In the genomic region with DNA sequence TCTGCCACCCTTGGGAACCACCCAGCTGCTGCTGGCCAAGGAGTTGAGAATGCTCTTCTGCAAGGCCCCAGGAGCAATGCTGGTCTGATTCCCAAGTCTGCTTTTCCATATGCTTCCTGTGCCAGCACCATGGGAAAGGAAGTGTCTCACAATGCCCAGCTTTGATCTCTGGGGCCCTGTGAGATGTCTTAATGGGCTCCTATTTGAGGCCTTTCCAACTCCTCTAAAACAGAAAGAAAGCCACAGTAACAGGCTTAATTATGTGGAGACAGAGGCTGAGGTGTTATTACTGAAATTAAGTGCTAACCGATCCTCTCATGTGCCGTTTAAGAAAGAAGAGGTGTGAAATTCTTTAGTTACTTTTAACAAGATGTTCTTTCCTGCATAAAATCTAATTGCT, we compare ENCODE assay signal across 17 cellular contexts. TPM values are rescaled to one million over a fixed set of nuclear protein-coding genes. Genes with fewer than 3 reads are reported as not detected.
DNase-seq lines count a peak whose midpoint lies in the region; ATAC-seq and TF ChIP-seq lines count a peak whose summit lies in the region.
"Had no signal": no experiment of that assay in that cellular context is flagged by ENCODE, and none has a peak within 500 bp of the region (broad histone marks: within the 10 kb centered on the region; RNA-seq: fewer than 3 reads in every experiment).

No MANE protein-coding gene starts in this region.

- H3K36me3 ChIP-seq in sigmoid colon (peaks cover 3 to 52% (median 9%) of the 10 kb centered on the region in 4 donors), spleen (peaks cover 0 to 67% (median 19%) of the 10 kb centered on the region in 6 donors)

- H3K9me3 ChIP-seq in sigmoid colon: no peaks in the 10 kb centered on the region
- H3K9me3 ChIP-seq in spleen: no peaks in the 10 kb centered on the region

- H3K27me3 Mint-ChIP-seq in activated CD4-positive, alpha-beta memory T cell treated with anti-CD3 and anti-CD28 coated beads for 36 hours: no peaks in the 10 kb centered on the region

- no peaks in the 10 kb centered on the region for H3K27me3 ChIP-seq in sigmoid colon
- H3K27me3 ChIP-seq in spleen (replicated peaks in 1 of 7): no peaks in the 10 kb centered on the region

- TF ChIP-seq POLR2A in sigmoid colon (IDR thresholded peaks at IDR 0.05): no peak
- no peak for TF ChIP-seq POLR2A in spleen (IDR thresholded peaks at IDR 0.05)

- TF ChIP-seq CTCF in sigmoid colon (IDR thresholded peaks at IDR 0.05) (no peak), spleen (IDR thresholded peaks at IDR 0.05 in 8 of 11, conservative IDR thresholded peaks at IDR 0.05 in 3 of 11) (no peak)

- peak; percentile 20 for DNase-seq in RPMI7951 (ENCODE audit: low read depth)
- DNase-seq in foreskin melanocyte: peak; percentile 64
- no peak for DNase-seq in sigmoid colon
- no peak for DNase-seq in spleen
- DNase-seq in activated CD4-positive, alpha-beta memory T cell treated with anti-CD3 and anti-CD28 coated beads for 36 hours: no peak
- no peak for DNase-seq in activated gamma-delta T cell (lab: John Stamatoyannopoulos, UW)
- DNase-seq: activated CD8-positive, alpha-beta memory T cell treated with anti-CD3 and anti-CD28 coated beads, Interleukin-2, amount 50 U/mL, for 4 hours; GF-D8; KBM-7; NCI-H1694 treated with DMSO at 0.1 percent for 48 hours; NCI-H524; posterior cingulate gyrus; SHP77 treated with DMSO at 0.1 percent for 48 hours; stimulated activated CD4-positive, alpha-beta T cell treated with anti-CD3 and anti-CD28 coated beads, Interleukin-4, amount 100 ng/mL, for 4 hours; stimulated activated naive CD4-positive, alpha-beta T cell treated with Interleukin-2 at 50 U/mL for 16 hours had no signal

- no peaks in the 10 kb centered on the region for H3K9me3 Mint-ChIP-seq in activated CD4-positive, alpha-beta memory T cell treated with anti-CD3 and anti-CD28 coated beads for 36 hours
- H3K9me3 Mint-ChIP-seq: CD14-positive monocyte had no signal

- peaks cover 18% of the 10 kb centered on the region for H3K4me1 Mint-ChIP-seq in activated CD4-positive, alpha-beta memory T cell treated with anti-CD3 and anti-CD28 coated beads for 36 hours (ENCODE audit: low read depth)

- intact Hi-C loops in sigmoid colon (cut with DNase I) (no loop called here), spleen (cut with DNase I; ENCODE audit: low total_unique reads) (no loop called here)
- intact Hi-C loops in activated CD4-positive, alpha-beta memory T cell treated with anti-CD3 and anti-CD28 coated beads for 36 hours (cut with micrococcal nuclease): no loop called here

- no peak overlapping the region for H3K4me3 ChIP-seq in sigmoid colon
- H3K4me3 ChIP-seq in spleen: no peak overlapping the region

- H3K4me3 Mint-ChIP-seq in activated CD4-positive, alpha-beta memory T cell treated with anti-CD3 and anti-CD28 coated beads for 36 hours: no peak overlapping the region
- H3K4me3 Mint-ChIP-seq: CD14-positive monocyte had no signal

- H3K27ac ChIP-seq in sigmoid colon: peak overlapping the region; percentile 17 to 99 (median 99)
- H3K27ac ChIP-seq in spleen: no peak overlapping the region

- H3K4me1 ChIP-seq in sigmoid colon: peaks cover 0 to 56% (median 43%) of the 10 kb centered on the region in 4 donors
- peaks cover 2 to 22% (median 15%) of the 10 kb centered on the region in 6 donors for H3K4me1 ChIP-seq in spleen

- 82 to 84% methylated on average over 2 of the region's 2 CpGs for WGBS in sigmoid colon, 2 donors
- WGBS in spleen, 5 donors: 71 to 84% (median 79%) methylated on average over 2 of the region's 2 CpGs

- TF ChIP-seq EP300 in sigmoid colon (IDR thresholded peaks at IDR 0.05): no peak

- CTCF ChIA-PET in activated CD4-positive, alpha-beta memory T cell treated with anti-CD3 and anti-CD28 coated beads for 36 hours (lab: Charles Lee): no interaction called here

- POLR2A ChIA-PET in activated CD4-positive, alpha-beta memory T cell treated with anti-CD3 and anti-CD28 coated beads for 36 hours (lab: Charles Lee): no interaction called here

- no peak overlapping the region for H3K27ac Mint-ChIP-seq in activated CD4-positive, alpha-beta memory T cell treated with anti-CD3 and anti-CD28 coated beads for 36 hours
- H3K27ac Mint-ChIP-seq: CD14-positive monocyte had no signal

- ATAC-seq in GM18520 (IDR thresholded peaks at IDR 0.05; ENCODE audit: unreplicated experiment): peak; percentile 33

- H3K36me3 Mint-ChIP-seq in activated CD4-positive, alpha-beta memory T cell treated with anti-CD3 and anti-CD28 coated beads for 36 hours: peaks cover 23% of the 10 kb centered on the region

RNA-seq across cellular contexts. Expression of a gene that starts 4.5 kb away (rescaled TPM):
- 41.7 and 43.0 TPM in 2 replicates for total RNA-seq in RPMI7951 (2014; rRNA removed; shearing (Covaris generic))
- 100 to 1,000 TPM in 1 of 4 donors, 10 to 100 TPM in 3; 42.1 to 103 (median 71.5) TPM for total RNA-seq in sigmoid colon
- polyA plus RNA-seq in sigmoid colon: 1 to 10 TPM; 4.6 to 7.6 (median 5.4) TPM
- total RNA-seq in spleen: 10 to 100 TPM; 20.5 to 30.9 (median 29.2) TPM
- polyA plus RNA-seq in spleen: 10 to 100 TPM in 2 of 3 donors, 1 to 10 TPM in 1; 9.2 to 14.8 (median 14.4) TPM
- 10 to 100 TPM in 1 of 2 experiments, 1 to 10 TPM in 1; 9.3 to 12.0 TPM for total RNA-seq in activated CD4-positive, alpha-beta memory T cell treated with anti-CD3 and anti-CD28 coated beads for 36 hours

RNA-seq across cellular contexts. Expression of a gene that starts 43.2 kb away (rescaled TPM):
- 22.7 and 27.3 TPM in 2 replicates for total RNA-seq in RPMI7951 (2014; rRNA removed; shearing (Covaris generic))
- total RNA-seq in sigmoid colon: 10 to 100 TPM; 26.9 to 32.8 (median 30.9) TPM
- 10 to 100 TPM in 2 of 3 donors, 1 to 10 TPM in 1; 9.9 to 12.4 (median 11.4) TPM for polyA plus RNA-seq in sigmoid colon
- 10 to 100 TPM; 35.1 to 43.4 (median 38.0) TPM for total RNA-seq in spleen
- polyA plus RNA-seq in spleen: 1 to 10 TPM; 7.5 to 7.7 (median 7.5) TPM
- total RNA-seq in activated CD4-positive, alpha-beta memory T cell treated with anti-CD3 and anti-CD28 coated beads for 36 hours: 10 to 100 TPM; 37.1 to 42.1 TPM

Comparison
In these comparisons a context has a peak if more than half of its experiments do, and no peak if none do; other contexts are left out.
1. DNase-seq: peak in RPMI7951 (single experiment) and foreskin melanocyte (single experiment); none in sigmoid colon (single experiment), spleen (single experiment), activated CD4-positive, alpha-beta memory T cell treated with anti-CD3 and anti-CD28 coated beads for 36 hours (single experiment) and activated gamma-delta T cell (single experiment).
2. H3K27ac ChIP-seq: peak in sigmoid colon (4 of 4); none in spleen (0 of 8).